Comparison of ENCODE assay signal across 8 cellular contexts in genomic region chr2:8515390-8515761, GRCh38.
DNase-seq lines count a peak whose midpoint lies in the region; ATAC-seq, FAIRE-seq and TF ChIP-seq lines count a peak whose summit lies in the region.

No MANE protein-coding gene starts in this region.

- peak; percentile 55 for ATAC-seq in HG03378 (IDR thresholded peaks at IDR 0.05; ENCODE audit: unreplicated experiment)
- ATAC-seq in activated CD4-positive, CD25-positive, alpha-beta regulatory T cell treated with anti-CD3 and anti-CD28 coated beads, Interleukin-2, amount 50 U/mL, for 24 hours = peak; percentile 79 to 81

- DNase-seq in AML-193 (lab: John Stamatoyannopoulos, UW) = peak; percentile 61 to 73
- peak; percentile 82 for DNase-seq in GM19240 (ENCODE audit: insufficient read length, low spot score)
- peak; percentile 82 for DNase-seq in germinal center (ENCODE audit: low spot score)
- peak; percentile 32 to 39 for DNase-seq in stimulated activated CD8-positive, alpha-beta memory T cell treated with anti-CD3 and anti-CD28 coated beads, Interleukin-15, amount 100 ng/mL, for 4 hours (ENCODE audit: low read depth in 2 of 2)
- DNase-seq in H54 (ENCODE audit: insufficient read length, low spot score) = no peak
- no peak for DNase-seq in NCI-H1694 (lab: John Stamatoyannopoulos, UW)

- no peak for FAIRE-seq in H54 (lab: Jason Lieb, UNC)

- no peak for TF ChIP-seq POLR2A in H54 (IDR thresholded peaks at IDR 0.05; ENCODE audit: low read depth, low read length)

Comparison
In these comparisons a context has a peak if more than half of its experiments do, and no peak if none do; other contexts are left out.
1. DNase-seq: peak in AML-193 (2 of 2), GM19240 (single experiment), germinal center (single experiment) and stimulated activated CD8-positive, alpha-beta memory T cell treated with anti-CD3 and anti-CD28 coated beads, Interleukin-15, amount 100 ng/mL, for 4 hours (2 of 2); none in H54 (single experiment) and NCI-H1694 (single experiment).